ENCODE assay signal across 25 cellular contexts in the genomic region with DNA sequence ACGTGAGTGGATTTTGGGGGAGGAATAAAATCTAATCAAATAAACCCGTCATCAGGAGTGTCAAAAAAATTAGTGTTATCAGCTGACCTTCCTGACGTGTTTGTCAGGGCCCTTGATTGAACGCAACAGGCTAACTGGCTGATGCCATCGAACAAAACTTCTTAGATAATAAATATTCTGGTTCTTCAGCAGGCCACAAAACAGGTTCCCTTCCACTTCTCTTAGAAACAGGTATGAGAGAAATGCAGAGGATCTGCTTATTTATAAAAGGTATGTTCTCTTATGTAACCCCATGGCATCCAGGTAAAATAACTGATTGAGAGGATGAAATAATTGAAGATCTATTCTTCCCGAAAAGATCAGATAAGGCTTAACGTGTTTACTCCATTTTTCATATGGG.
"Had no signal": no experiment of that assay in that cellular context is flagged by ENCODE, and none has a peak within 500 bp of the region (broad histone marks: within the 10 kb centered on the region; RNA-seq: fewer than 3 reads in every experiment).

No MANE protein-coding gene starts in this region.

- H3K36me3 ChIP-seq: stomach, suprapubic skin, thoracic aorta, thyroid gland, tibial artery, tibial nerve, transverse colon, upper lobe of left lung, upper lobe of right lung, uterus, vagina had no signal

- H3K9me3 ChIP-seq: stomach, suprapubic skin, testis, thoracic aorta, thyroid gland, tibial artery, tibial nerve, transverse colon, upper lobe of left lung, upper lobe of right lung, uterus, vagina had no signal

- H3K27ac ChIP-seq: stomach, suprapubic skin, testis, thoracic aorta, thyroid gland, tibial artery, tibial nerve, upper lobe of left lung, upper lobe of right lung, uterus, vagina had no signal

- H3K27me3 ChIP-seq: stomach, suprapubic skin, testis, thyroid gland, tibial artery, tibial nerve, transverse colon, upper lobe of left lung, upper lobe of right lung, uterus, vagina had no signal

- H3K4me3 ChIP-seq: stomach, suprapubic skin, testis, thoracic aorta, thyroid gland, tibial artery, tibial nerve, transverse colon, upper lobe of left lung, upper lobe of right lung, uterus, vagina had no signal

- DNase-seq: stimulated activated CD4-positive, alpha-beta T cell treated with anti-CD3 and anti-CD28 coated beads, Interleukin-2, amount 100 ng/mL, for 48 hours; stimulated activated CD4-positive, alpha-beta T cell treated with anti-CD3 and anti-CD28 coated beads, Interleukin-4, amount 100 ng/mL, for 1 hour; stimulated activated CD4-positive, alpha-beta T cell treated with anti-CD3 and anti-CD28 coated beads, Interleukin-4, amount 100 ng/mL, for 24 hours; stimulated activated CD4-positive, alpha-beta T cell treated with anti-CD3 and anti-CD28 coated beads, Interleukin-4, amount 100 ng/mL, for 4 hours; stimulated activated CD8-positive, alpha-beta memory T cell treated with anti-CD3 and anti-CD28 coated beads, Interleukin-4, amount 100 ng/mL, for 48 hours; stimulated activated naive B cell treated with anti-CD40 and anti-IgM and Interleukin-4, amounts not matched to agents 10 μg/mL and 1 μg/mL and 100 μg/mL, for 72 hours; stimulated activated naive CD4-positive, alpha-beta T cell; stimulated activated naive CD4-positive, alpha-beta T cell treated with Interleukin-2 at 50 U/mL for 16 hours; stimulated activated naive CD8-positive, alpha-beta T cell treated with anti-CD3 and anti-CD28 coated beads, Interleukin-15, amount 100 ng/mL, for 72 hours; stimulated activated naive CD8-positive, alpha-beta T cell treated with anti-CD3 and anti-CD28 coated beads, Interleukin-15, Interleukin-2, amounts not matched to agents 100 U/mL and 50 U/mL, for 24 hours; stomach; substantia nigra; testis; thyroid gland; tibial artery; upper lobe of left lung; upper lobe of right lung; uterus had no signal

- H3K4me1 ChIP-seq: suprapubic skin, testis, thyroid gland, tibial nerve, upper lobe of left lung, uterus, vagina had no signal

- ATAC-seq: stimulated activated effector memory CD8-positive, alpha-beta T cell treated with anti-CD3 and anti-CD28 coated beads, Interleukin-12 subunit alpha, Interleukin-12 subunit beta, amount 100 ng/mL, for 72 hours; stimulated activated memory B cell treated with anti-CD40 and anti-IgM and Interleukin-4, amounts not matched to agents 10 μg/mL and 1 μg/mL and 100 μg/mL, for 72 hours; stimulated activated naive B cell treated with anti-CD40 and anti-IgM and Interleukin-4, amounts not matched to agents 10 μg/mL and 1 μg/mL and 100 μg/mL, for 72 hours; stimulated activated naive CD8-positive, alpha-beta T cell treated with anti-CD3 and anti-CD28 coated beads, Interleukin-15, amount 100 ng/mL, for 72 hours; stimulated activated naive CD8-positive, alpha-beta T cell treated with anti-CD3 and anti-CD28 coated beads, Interleukin-15, Interleukin-2, amounts not matched to agents 100 U/mL and 50 U/mL, for 24 hours; upper lobe of right lung had no signal
